ENCODE assay signal across 8 cellular contexts in genomic region chr5:154811653-154812465, GRCh38. TPM values are rescaled to one million over a fixed set of nuclear protein-coding genes. Genes with fewer than 3 reads are reported as not detected.
DNase-seq lines count a peak whose midpoint lies in the region; ATAC-seq and TF ChIP-seq lines count a peak whose summit lies in the region.

No MANE protein-coding gene starts in this region.

- no peak overlapping the region for H3K4ac ChIP-seq in neuronal stem cell (ENCODE audit: low read length)

- H3K4me3 Mint-ChIP-seq in activated T-cell treated with anti-CD3 and anti-CD28 coated beads, Interleukin-2, amount 50 U/mL, for 72 hours = no peak overlapping the region

- no peak overlapping the region for H2BK15ac ChIP-seq in neuronal stem cell (ENCODE audit: low read length)

- no peak overlapping the region for H4K8ac ChIP-seq in neuronal stem cell (ENCODE audit: low read depth, low read length)

- no peak overlapping the region for H3K23ac ChIP-seq in neuronal stem cell (ENCODE audit: low read depth, low read length, poor library complexity)

- no TSS peak for BruUV-seq in Panc1 (replicated peaks; lab: Mats Ljungman, UMichigan)

- WGBS in neuronal stem cell (ENCODE audit: extremely low coverage in 2 of 2, insufficient read length in 2 of 2, insufficient replicate concordance in 1 of 2), 2 donors = no CpG with 5 or more reads among the region's 3 CpGs
- WGBS in suprapubic skin = 39% methylated on average over 3 of the region's 3 CpGs

- H3K14ac ChIP-seq in neuronal stem cell (ENCODE audit: low read length) = no peak overlapping the region

- no peak overlapping the region for H3K9ac ChIP-seq in neuronal stem cell (ENCODE audit: low read depth, low read length, poor library complexity)

- H3K27ac Mint-ChIP-seq in activated T-cell treated with anti-CD3 and anti-CD28 coated beads, Interleukin-2, amount 50 U/mL, for 72 hours = peak overlapping the region; percentile 31

- H3K4me1 Mint-ChIP-seq in activated T-cell treated with anti-CD3 and anti-CD28 coated beads, Interleukin-2, amount 50 U/mL, for 72 hours (ENCODE audit: low read depth) = peaks cover 13% of the 10 kb centered on the region

- H4K91ac ChIP-seq in neuronal stem cell (ENCODE audit: low read depth, low read length, poor library complexity) = no peak overlapping the region

- H2BK5ac ChIP-seq in neuronal stem cell (ENCODE audit: low read length) = no peak overlapping the region

- no peak overlapping the region for H3K27ac ChIP-seq in Panc1 (ENCODE audit: low read length)
- no peak overlapping the region for H3K27ac ChIP-seq in neuronal stem cell (replicated peaks; ENCODE audit: low read length)
- no peak overlapping the region for H3K27ac ChIP-seq in suprapubic skin

- CTCF ChIA-PET in Panc1 (lab: Charles Lee) = no interaction called here

- H3K9me3 ChIP-seq in Panc1 (ENCODE audit: control insufficient read depth, insufficient read depth, low read depth, low read length) (no peaks in the 10 kb centered on the region), neuronal stem cell (replicated peaks in 1 of 2; ENCODE audit: control insufficient read depth in 2 of 2, insufficient read depth in 1 of 2, low read depth in 1 of 2, low read length in 2 of 2) (no peaks in the 10 kb centered on the region), suprapubic skin (no peaks in the 10 kb centered on the region)

- H3K4me3 ChIP-seq in Panc1 (ENCODE audit: low read depth in 2 of 2, low read length in 2 of 2) (no peak overlapping the region), neuronal stem cell (ENCODE audit: low read length in 2 of 2) (no peak overlapping the region), suprapubic skin (no peak overlapping the region)

- H3K4me2 ChIP-seq in neuronal stem cell (ENCODE audit: insufficient read depth, low read length, poor library complexity, severe bottlenecking) = no peak overlapping the region

- H3K27me3 Mint-ChIP-seq in activated T-cell treated with anti-CD3 and anti-CD28 coated beads, Interleukin-2, amount 50 U/mL, for 72 hours (ENCODE audit: low read depth) = no peaks in the 10 kb centered on the region

- intact Hi-C loops in Panc1 (cut with micrococcal nuclease; ENCODE audit: unreplicated experiment) = loop anchor here (5.0 kb wide), 1 partner anchor 160 kb away; no protein-coding TSS in a partner anchor

- no peak overlapping the region for H2AFZ ChIP-seq in neuronal stem cell (ENCODE audit: low read length)

- peaks cover 36% of the 10 kb centered on the region for H3K36me3 ChIP-seq in Panc1 (ENCODE audit: control insufficient read depth, insufficient read depth, low read length)
- peaks cover 54 to 98% of the 10 kb centered on the region in 2 donors for H3K36me3 ChIP-seq in neuronal stem cell (replicated peaks in 1 of 2; ENCODE audit: control insufficient read depth in 2 of 2, insufficient read depth in 2 of 2, low read length in 2 of 2)
- peaks cover 96% of the 10 kb centered on the region for H3K36me3 ChIP-seq in suprapubic skin

- TF ChIP-seq CTCF in GM13976 (IDR thresholded peaks at IDR 0.05; ENCODE audit: borderline replicate concordance, control extremely low read depth, extremely low read depth, insufficient read depth, missing control alignments) = peak; percentile 75
- TF ChIP-seq CTCF in Panc1 (IDR thresholded peaks at IDR 0.05) = peak; percentile 92
- TF ChIP-seq CTCF in suprapubic skin (IDR thresholded peaks at IDR 0.05) = peak; percentile 81 to 89

- no peaks in the 10 kb centered on the region for H3K4me1 ChIP-seq in Panc1 (ENCODE audit: control insufficient read depth, insufficient read depth, low read length)
- H3K4me1 ChIP-seq in neuronal stem cell (ENCODE audit: control insufficient read depth in 2 of 2, insufficient read depth in 1 of 2, low read depth in 1 of 2, low read length in 2 of 2) = peaks cover 0 to 2% of the 10 kb centered on the region in 2 donors
- peaks cover 8% of the 10 kb centered on the region for H3K4me1 ChIP-seq in suprapubic skin

- peak; percentile 77 for DNase-seq in GM13976 (ENCODE audit: low spot score)
- DNase-seq in Panc1 (ENCODE audit: low read depth, low spot score) = no peak
- peak; percentile 56 to 62 for DNase-seq in activated T-cell treated with anti-CD3 and anti-CD28 coated beads, Interleukin-2, amount 50 U/mL, for 72 hours
- DNase-seq in fibroblast of peridontal ligament (ENCODE audit: extremely low read depth) = peak; percentile 83
- peak; percentile 14 for DNase-seq in neuronal stem cell (ENCODE audit: low spot score)
- DNase-seq in suprapubic skin (ENCODE audit: low spot score in 2 of 2) = no peak
- no peak for DNase-seq in NCI-H1105 (lab: John Stamatoyannopoulos, UW)

- H2AK5ac ChIP-seq in neuronal stem cell (ENCODE audit: low read depth, low read length) = no peak overlapping the region

- peaks cover 15 to 39% of the 10 kb centered on the region in 2 donors for H3K36me3 Mint-ChIP-seq in activated T-cell treated with anti-CD3 and anti-CD28 coated beads, Interleukin-2, amount 50 U/mL, for 72 hours (ENCODE audit: insufficient read depth in 2 of 2)

- POLR2A ChIA-PET in Panc1 (lab: Charles Lee) = no interaction called here

- peaks cover 3% of the 10 kb centered on the region for H3K79me1 ChIP-seq in neuronal stem cell (ENCODE audit: low read depth, low read length)

- H2BK12ac ChIP-seq in neuronal stem cell (ENCODE audit: low read length) = no peak overlapping the region

- no peak for TF ChIP-seq POLR2A in suprapubic skin (IDR thresholded peaks at IDR 0.05)

- H3K27me3 ChIP-seq in Panc1 (ENCODE audit: control insufficient read depth, insufficient read depth, low read length) = no peaks in the 10 kb centered on the region
- H3K27me3 ChIP-seq in neuronal stem cell (ENCODE audit: control insufficient read depth in 3 of 3, insufficient read depth in 3 of 3, low read depth in 1 of 3, low read length in 3 of 3) = no peaks in the 10 kb centered on the region
- H3K27me3 ChIP-seq in suprapubic skin = no peaks in the 10 kb centered on the region

- no peak for TF ChIP-seq EP300 in suprapubic skin (IDR thresholded peaks at IDR 0.05)

- H2BK120ac ChIP-seq in neuronal stem cell (ENCODE audit: low read depth, low read length) = no peak overlapping the region

- H3K9me3 Mint-ChIP-seq in activated T-cell treated with anti-CD3 and anti-CD28 coated beads, Interleukin-2, amount 50 U/mL, for 72 hours = no peaks in the 10 kb centered on the region

- H3K18ac ChIP-seq in neuronal stem cell (ENCODE audit: low read length) = no peak overlapping the region

- in situ Hi-C loops in GM13976 (cut with MboI; ENCODE audit: low sequenced_read_pairs, unreplicated experiment) = loop anchor here (10.0 kb wide), 1 partner anchor 157 kb away; no protein-coding TSS in a partner anchor
- in situ Hi-C loops in Panc1 (cut with HindIII; ENCODE audit: low pct_unique_long_range_greater_than_20kb, low sequenced_read_pairs) = no loop called here

- peak; percentile 79 for ATAC-seq in HG03342 (IDR thresholded peaks at IDR 0.05; ENCODE audit: unreplicated experiment)
- ATAC-seq in Panc1 = peak; percentile 75
- ATAC-seq in activated T-cell treated with anti-CD3 and anti-CD28 coated beads, Interleukin-2, amount 50 U/mL, for 72 hours (replicated peaks in 1 of 2) = peak; percentile 49 to 72

RNA-seq across cellular contexts. Expression of gene FAXDC2, which starts 38.5 kb away (rescaled TPM):
- total RNA-seq in Panc1 (2021; ENCODE audit: unreplicated experiment) (0.39 TPM), suprapubic skin (10 to 100 TPM; 27.1 to 62.1 (median 40.8) TPM)
- 0.25 TPM for polyA plus RNA-seq in Panc1 (2012; ENCODE audit: insufficient read length)
- total RNA-seq in activated T-cell treated with anti-CD3 and anti-CD28 coated beads, Interleukin-2, amount 50 U/mL, for 72 hours = under 1 TPM in 1 of 2 donors, not detected in 1; 0.43 TPM
- polyA plus RNA-seq in neuronal stem cell (2013, experiment 1 of 2) = 10.6 TPM
- 10.0 TPM for polyA plus RNA-seq in neuronal stem cell (2013, experiment 2 of 2)

RNA-seq across cellular contexts. Expression of gene CNOT8, which starts 46.6 kb away (rescaled TPM):
- 45.9 TPM for total RNA-seq in Panc1 (2021; ENCODE audit: unreplicated experiment)
- polyA plus RNA-seq in Panc1 (2012; ENCODE audit: insufficient read length) = 37.3 TPM
- total RNA-seq in activated T-cell treated with anti-CD3 and anti-CD28 coated beads, Interleukin-2, amount 50 U/mL, for 72 hours = 10 to 100 TPM; 59.3 to 63.8 TPM
- 44.3 TPM for polyA plus RNA-seq in neuronal stem cell (2013, experiment 1 of 2)
- polyA plus RNA-seq in neuronal stem cell (2013, experiment 2 of 2) = 45.4 TPM
- 10 to 100 TPM; 55.3 to 83.5 (median 76.6) TPM for total RNA-seq in suprapubic skin

RNA-seq across cellular contexts. Expression of gene LARP1, which starts 56.7 kb away (rescaled TPM):
- total RNA-seq in Panc1 (2021; ENCODE audit: unreplicated experiment) (325 TPM), suprapubic skin (100 to 1,000 TPM in 3 of 4 donors, 10 to 100 TPM in 1; 98.5 to 127 (median 110) TPM)
- 150 TPM for polyA plus RNA-seq in Panc1 (2012; ENCODE audit: insufficient read length)
- total RNA-seq in activated T-cell treated with anti-CD3 and anti-CD28 coated beads, Interleukin-2, amount 50 U/mL, for 72 hours = 100 to 1,000 TPM; 248 to 266 TPM
- 96.5 TPM for polyA plus RNA-seq in neuronal stem cell (2013, experiment 1 of 2)
- polyA plus RNA-seq in neuronal stem cell (2013, experiment 2 of 2) = 92.3 TPM

Comparison
In these comparisons a context has a peak if more than half of its experiments do, and no peak if none do; other contexts are left out.
1. DNase-seq: peak in GM13976 (single experiment), activated T-cell treated with anti-CD3 and anti-CD28 coated beads, Interleukin-2, amount 50 U/mL, for 72 hours (2 of 2), fibroblast of peridontal ligament (single experiment) and neuronal stem cell (single experiment); none in Panc1 (single experiment), suprapubic skin (0 of 2) and NCI-H1105 (single experiment).
2. RNA of gene FAXDC2, which starts 38.5 kb away (total RNA-seq): 27.1 to 62.1 TPM in suprapubic skin; 0.43 TPM in activated T-cell treated with anti-CD3 and anti-CD28 coated beads, Interleukin-2, amount 50 U/mL, for 72 hours and 0.39 TPM in Panc1 (single experiment); every median in the first group is over 10 times any median in the second.
3. Peak in every context shown above with its lines, with median percentiles within 50 percentile points of each other: CTCF ChIP-seq and ATAC-seq.